Comparison of ENCODE assay signal across 2 cellular contexts in genomic region chr10:48464871-48465736, GRCh38.
TF ChIP-seq lines count a peak whose summit lies in the region.

No MANE protein-coding gene starts in this region.

TF ChIP-seq in SK-N-SH, 30 proteins besides CTCF, POLR2A, EP300 and RAD21 (continued from another document):
- no peak for TF ChIP-seq REST (IDR thresholded peaks at IDR 0.05; ENCODE audit: low read depth, low read length)
- TF ChIP-seq FOSL2 (IDR thresholded peaks at IDR 0.05; ENCODE audit: borderline replicate concordance, low read depth) = no peak
- TF ChIP-seq POLR2AphosphoS5 (IDR thresholded peaks at IDR 0.05; ENCODE audit: low read depth, low read length) = no peak
- no peak for TF ChIP-seq RFX5 (IDR thresholded peaks at IDR 0.05; ENCODE audit: low read length)
- no peak for TF ChIP-seq PBX3 (IDR thresholded peaks at IDR 0.05)
- no peak for TF ChIP-seq TAF1 (IDR thresholded peaks at IDR 0.05; ENCODE audit: borderline replicate concordance, low read depth, low read length)
- no peak for TF ChIP-seq ZBTB33 (IDR thresholded peaks at IDR 0.05; ENCODE audit: borderline replicate concordance, low read depth)
- TF ChIP-seq SMC3 (IDR thresholded peaks at IDR 0.05; ENCODE audit: low read depth, low read length) = no peak
- no peak for TF ChIP-seq NFIC (IDR thresholded peaks at IDR 0.05; ENCODE audit: borderline replicate concordance)

TF ChIP-seq in SK-N-SH treated with all-trans-retinoic acid at 6 μM for 48 hours, 23 proteins besides CTCF, POLR2A, EP300 and RAD21 (continued from another document):
- TF ChIP-seq TSHZ2 (CRISPR knock-in tag; IDR thresholded peaks at IDR 0.05) = no peak
- no peak for TF ChIP-seq SNAI2 (CRISPR knock-in tag; IDR thresholded peaks at IDR 0.05)
- no peak for TF ChIP-seq ARNTL (CRISPR knock-in tag; IDR thresholded peaks at IDR 0.05; ENCODE audit: borderline replicate concordance, low read depth)
- no peak for TF ChIP-seq RARB (CRISPR knock-in tag; IDR thresholded peaks at IDR 0.05)
- no peak for TF ChIP-seq CREB5 (CRISPR knock-in tag; IDR thresholded peaks at IDR 0.05; ENCODE audit: low read depth)
- no peak for TF ChIP-seq ESRRG (CRISPR knock-in tag; IDR thresholded peaks at IDR 0.05)
- TF ChIP-seq ZNF70 (CRISPR knock-in tag; IDR thresholded peaks at IDR 0.05) = no peak
- TF ChIP-seq BACH2 (CRISPR knock-in tag; IDR thresholded peaks at IDR 0.05; ENCODE audit: borderline replicate concordance) = no peak
- TF ChIP-seq ZNF8 (CRISPR knock-in tag; IDR thresholded peaks at IDR 0.05) = no peak
- no peak for TF ChIP-seq TOX (CRISPR knock-in tag; IDR thresholded peaks at IDR 0.05; ENCODE audit: borderline replicate concordance)
- TF ChIP-seq ZFP3 (CRISPR knock-in tag; IDR thresholded peaks at IDR 0.05) = no peak
